In genomic region chr1:96973605-96974004, GRCh38 we compare ENCODE assay signal across 14 cellular contexts.
DNase-seq lines count a peak whose midpoint lies in the region; TF ChIP-seq lines count a peak whose summit lies in the region.
"Had no signal": no experiment of that assay in that cellular context is flagged by ENCODE, and none has a peak within 500 bp of the region (broad histone marks: within the 10 kb centered on the region; RNA-seq: fewer than 3 reads in every experiment).

No MANE protein-coding gene starts in this region.

- no peak overlapping the region for H3K4me3 ChIP-seq in MG63
- no peak overlapping the region for H3K4me3 ChIP-seq in uterus
- H3K4me3 ChIP-seq: gastrocnemius medialis, thoracic aorta had no signal

- TF ChIP-seq POLR2A in uterus (IDR thresholded peaks at IDR 0.05) = no peak

- in situ Hi-C loops in GM13976 (cut with MboI; ENCODE audit: low sequenced_read_pairs, unreplicated experiment) = no loop called here

- no peaks in the 10 kb centered on the region for H3K36me3 ChIP-seq in MG63
- no peaks in the 10 kb centered on the region for H3K36me3 ChIP-seq in uterus
- H3K36me3 ChIP-seq: gastrocnemius medialis, thoracic aorta had no signal

- H3K4me1 Mint-ChIP-seq in osteocyte (ENCODE audit: unreplicated experiment) = peaks cover 30% of the 10 kb centered on the region

- no peaks in the 10 kb centered on the region for H3K9me3 Mint-ChIP-seq in osteocyte (ENCODE audit: unreplicated experiment)
- H3K9me3 Mint-ChIP-seq: activated naive CD4-positive, alpha-beta T cell treated with anti-CD3 and anti-CD28 coated beads, Interleukin-2, amount 50 U/mL, for 72 hours; T-helper 1 cell treated with Interleukin-12 subunit alpha and Interleukin-12 subunit beta and Interleukin-4 antibody, amounts not matched to agents 30 μg/mL and 1 μg/mL, for 36 hours had no signal

- H3K4me1 ChIP-seq in uterus = no peaks in the 10 kb centered on the region
- H3K4me1 ChIP-seq: gastrocnemius medialis had no signal

- no peak for TF ChIP-seq CTCF in osteocyte (IDR thresholded peaks at IDR 0.05)
- TF ChIP-seq CTCF in uterus (IDR thresholded peaks at IDR 0.05) = no peak
- TF ChIP-seq CTCF in GM13976 (IDR thresholded peaks at IDR 0.05; ENCODE audit: borderline replicate concordance, control extremely low read depth, extremely low read depth, insufficient read depth, missing control alignments) = no peak

- no peaks in the 10 kb centered on the region for H3K27me3 Mint-ChIP-seq in osteocyte (ENCODE audit: unreplicated experiment)

- intact Hi-C loops in uterus (cut with DNase I; ENCODE audit: low total_unique reads) = no loop called here

- H3K27me3 ChIP-seq in MG63 (no peaks in the 10 kb centered on the region), uterus (no peaks in the 10 kb centered on the region)

- H3K36me3 Mint-ChIP-seq in osteocyte (ENCODE audit: unreplicated experiment) = no peaks in the 10 kb centered on the region
- H3K36me3 Mint-ChIP-seq: activated naive CD4-positive, alpha-beta T cell treated with anti-CD3 and anti-CD28 coated beads, Interleukin-2, amount 50 U/mL, for 72 hours had no signal

- H3K9me3 ChIP-seq in MG63 (no peaks in the 10 kb centered on the region), uterus (no peaks in the 10 kb centered on the region)
- H3K9me3 ChIP-seq: gastrocnemius medialis, thoracic aorta had no signal

- H3K4me3 Mint-ChIP-seq in osteocyte (ENCODE audit: unreplicated experiment) = no peak overlapping the region
- H3K4me3 Mint-ChIP-seq: T-helper 1 cell treated with Interleukin-12 subunit alpha and Interleukin-12 subunit beta and Interleukin-4 antibody, amounts not matched to agents 30 μg/mL and 1 μg/mL, for 36 hours had no signal

- DNase-seq in NCI-H748 (lab: John Stamatoyannopoulos, UW; ENCODE audit: unreplicated experiment) (peak; percentile 59), NCI-H748 treated with DMSO at 0.1 percent for 48 hours (lab: John Stamatoyannopoulos, UW) (no peak), MG63 (peak; percentile 43), T1000 (lab: John Stamatoyannopoulos, UW) (peak; percentile 29), osteocyte (ENCODE audit: extremely low spot score, unreplicated experiment) (no peak), uterus (no peak), 8988T (no peak), GM13976 (ENCODE audit: low spot score) (no peak)
- DNase-seq: stimulated activated CD4-positive, alpha-beta T cell treated with anti-CD3 and anti-CD28 coated beads, Interleukin-2, amount 100 ng/mL, for 24 hours; stimulated activated CD8-positive, alpha-beta memory T cell treated with anti-CD3 and anti-CD28 coated beads, Interleukin-4, amount 100 ng/mL, for 48 hours had no signal

- no peak overlapping the region for H3K27ac ChIP-seq in uterus
- H3K27ac ChIP-seq: gastrocnemius medialis, thoracic aorta had no signal

- peak overlapping the region; percentile 50 for H3K27ac Mint-ChIP-seq in osteocyte (ENCODE audit: unreplicated experiment)
- H3K27ac Mint-ChIP-seq: activated naive CD4-positive, alpha-beta T cell treated with anti-CD3 and anti-CD28 coated beads, Interleukin-2, amount 50 U/mL, for 72 hours; T-helper 1 cell treated with Interleukin-12 subunit alpha and Interleukin-12 subunit beta and Interleukin-4 antibody, amounts not matched to agents 30 μg/mL and 1 μg/mL, for 36 hours had no signal

Comparison
In these comparisons a context has a peak if more than half of its experiments do, and no peak if none do; other contexts are left out.
1. DNase-seq: peak in NCI-H748 (single experiment), MG63 (single experiment) and T1000 (single experiment); none in NCI-H748 treated with DMSO at 0.1 percent for 48 hours (single experiment), osteocyte (single experiment), uterus (0 of 2), 8988T (single experiment) and GM13976 (single experiment).